In the genomic region with DNA sequence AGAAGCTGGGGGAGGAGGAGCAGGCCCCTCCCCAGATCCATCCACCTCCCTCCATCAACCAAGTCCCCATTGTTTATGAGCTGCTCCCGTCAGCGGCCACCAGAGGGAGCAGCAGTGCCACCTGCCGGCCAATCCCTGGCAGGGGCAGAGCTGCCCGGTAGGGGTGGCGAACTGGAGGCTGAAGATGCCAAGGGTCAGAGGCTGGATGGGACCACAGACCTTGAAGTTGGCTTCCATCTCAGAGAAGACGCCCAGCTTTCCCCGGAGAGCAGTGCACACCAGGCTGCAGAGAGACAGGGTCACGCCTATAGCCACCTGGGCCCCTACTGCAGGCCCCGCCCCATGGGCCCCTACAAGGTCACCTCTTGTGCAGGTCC, we compare ENCODE assay signal across 1 cellular context.
TF ChIP-seq lines count a peak whose summit lies in the region.

No MANE protein-coding gene starts in this region.

TF ChIP-seq in K562, 482 proteins besides CTCF, POLR2A, EP300 and RAD21 (continued from another document and continues in another):
- TF ChIP-seq ASH1L (IDR thresholded peaks at IDR 0.05; ENCODE audit: borderline replicate concordance, low read depth, partially characterized antibody) = no peak
- TF ChIP-seq RB1 (IDR thresholded peaks at IDR 0.05; ENCODE audit: low read depth) = peak; percentile 81
- TF ChIP-seq BDP1 (IDR thresholded peaks at IDR 0.05; ENCODE audit: insufficient read depth, insufficient read length) = no peak
- no peak for TF ChIP-seq TAF1 (IDR thresholded peaks at IDR 0.05; ENCODE audit: control insufficient read depth, extremely low read depth, insufficient read depth, low read length, severe bottlenecking)
- TF ChIP-seq SMC3 (conservative IDR thresholded peaks at IDR 0.05; ENCODE audit: insufficient read depth, low read depth, low read length) = peak; percentile 95
- TF ChIP-seq SNIP1 (IDR thresholded peaks at IDR 0.05; ENCODE audit: low read depth) = no peak
- TF ChIP-seq ZNF263 (CRISPR knock-in tag; IDR thresholded peaks at IDR 0.05; ENCODE audit: borderline replicate concordance) = peak; percentile 72; the same call in 1 of the 2 replicates
- no peak for TF ChIP-seq TSC22D4 (tag; IDR thresholded peaks at IDR 0.05)
- TF ChIP-seq HMGN3 (IDR thresholded peaks at IDR 0.05; ENCODE audit: borderline replicate concordance, extremely low read depth, insufficient read length, low read depth, low read length) = no peak
- TF ChIP-seq SIN3B (IDR thresholded peaks at IDR 0.05; ENCODE audit: low read depth) = peak; percentile 44; the same call in 1 of the 2 replicates
- TF ChIP-seq ZEB2 (IDR thresholded peaks at IDR 0.05) = no peak
- peak; percentile 45; the same call in 1 of the 2 replicates for TF ChIP-seq JUN (IDR thresholded peaks at IDR 0.05; ENCODE audit: borderline replicate concordance, low read depth, low read length)
- TF ChIP-seq JUN (CRISPR knock-in tag; IDR thresholded peaks at IDR 0.05; ENCODE audit: borderline replicate concordance) = no peak
- TF ChIP-seq NFXL1 (CRISPR knock-in tag; IDR thresholded peaks at IDR 0.05) = no peak
- no peak for TF ChIP-seq NFE2 (IDR thresholded peaks at IDR 0.05; ENCODE audit: low read depth)
- no peak for TF ChIP-seq ZNF354B (CRISPR knock-in tag; IDR thresholded peaks at IDR 0.05)
- TF ChIP-seq, protein P1, sequence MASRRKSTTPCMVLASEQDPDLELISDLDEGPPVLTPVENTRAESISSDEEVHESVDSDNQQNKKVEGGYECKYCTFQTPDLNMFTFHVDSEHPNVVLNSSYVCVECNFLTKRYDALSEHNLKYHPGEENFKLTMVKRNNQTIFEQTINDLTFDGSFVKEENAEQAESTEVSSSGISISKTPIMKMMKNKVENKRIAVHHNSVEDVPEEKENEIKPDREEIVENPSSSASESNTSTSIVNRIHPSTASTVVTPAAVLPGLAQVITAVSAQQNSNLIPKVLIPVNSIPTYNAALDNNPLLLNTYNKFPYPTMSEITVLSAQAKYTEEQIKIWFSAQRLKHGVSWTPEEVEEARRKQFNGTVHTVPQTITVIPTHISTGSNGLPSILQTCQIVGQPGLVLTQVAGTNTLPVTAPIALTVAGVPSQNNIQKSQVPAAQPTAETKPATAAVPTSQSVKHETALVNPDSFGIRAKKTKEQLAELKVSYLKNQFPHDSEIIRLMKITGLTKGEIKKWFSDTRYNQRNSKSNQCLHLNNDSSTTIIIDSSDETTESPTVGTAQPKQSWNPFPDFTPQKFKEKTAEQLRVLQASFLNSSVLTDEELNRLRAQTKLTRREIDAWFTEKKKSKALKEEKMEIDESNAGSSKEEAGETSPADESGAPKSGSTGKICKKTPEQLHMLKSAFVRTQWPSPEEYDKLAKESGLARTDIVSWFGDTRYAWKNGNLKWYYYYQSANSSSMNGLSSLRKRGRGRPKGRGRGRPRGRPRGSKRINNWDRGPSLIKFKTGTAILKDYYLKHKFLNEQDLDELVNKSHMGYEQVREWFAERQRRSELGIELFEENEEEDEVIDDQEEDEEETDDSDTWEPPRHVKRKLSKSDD (conservative IDR thresholded peaks at IDR 0.05; ENCODE audit: low read length) = no peak; the same call in 1 of the 2 replicates
- no peak for TF ChIP-seq CREB1 (IDR thresholded peaks at IDR 0.05)
- peak; percentile 55 for TF ChIP-seq CREB1 (CRISPR knock-in tag; IDR thresholded peaks at IDR 0.05)
- TF ChIP-seq, protein P2, sequence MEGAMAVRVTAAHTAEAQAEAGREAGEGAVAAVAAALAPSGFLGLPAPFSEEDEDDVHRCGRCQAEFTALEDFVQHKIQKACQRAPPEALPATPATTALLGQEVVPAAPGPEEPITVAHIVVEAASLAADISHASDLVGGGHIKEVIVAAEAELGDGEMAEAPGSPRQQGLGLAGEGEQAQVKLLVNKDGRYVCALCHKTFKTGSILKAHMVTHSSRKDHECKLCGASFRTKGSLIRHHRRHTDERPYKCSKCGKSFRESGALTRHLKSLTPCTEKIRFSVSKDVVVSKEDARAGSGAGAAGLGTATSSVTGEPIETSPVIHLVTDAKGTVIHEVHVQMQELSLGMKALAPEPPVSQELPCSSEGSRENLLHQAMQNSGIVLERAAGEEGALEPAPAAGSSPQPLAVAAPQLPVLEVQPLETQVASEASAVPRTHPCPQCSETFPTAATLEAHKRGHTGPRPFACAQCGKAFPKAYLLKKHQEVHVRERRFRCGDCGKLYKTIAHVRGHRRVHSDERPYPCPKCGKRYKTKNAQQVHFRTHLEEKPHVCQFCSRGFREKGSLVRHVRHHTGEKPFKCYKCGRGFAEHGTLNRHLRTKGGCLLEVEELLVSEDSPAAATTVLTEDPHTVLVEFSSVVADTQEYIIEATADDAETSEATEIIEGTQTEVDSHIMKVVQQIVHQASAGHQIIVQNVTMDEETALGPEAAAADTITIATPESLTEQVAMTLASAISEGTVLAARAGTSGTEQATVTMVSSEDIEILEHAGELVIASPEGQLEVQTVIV (CRISPR knock-in tag; IDR thresholded peaks at IDR 0.05; ENCODE audit: borderline replicate concordance) = no peak
- TF ChIP-seq ZNF12 (CRISPR knock-in tag; IDR thresholded peaks at IDR 0.05) = no peak
- no peak for TF ChIP-seq TBL1XR1 (IDR thresholded peaks at IDR 0.05; ENCODE audit: low read length in 2 of 2)
- TF ChIP-seq ELF4 (CRISPR knock-in tag; IDR thresholded peaks at IDR 0.05) = no peak
- peak; percentile 29 for TF ChIP-seq NFYB (IDR thresholded peaks at IDR 0.05; ENCODE audit: extremely low read depth, insufficient read length)
- TF ChIP-seq RBM15 (IDR thresholded peaks at IDR 0.05; ENCODE audit: insufficient read depth, low read length) = no peak
- no peak for TF ChIP-seq DDX20 (tag; IDR thresholded peaks at IDR 0.05; ENCODE audit: low read depth)
- no peak for TF ChIP-seq CBX8 (IDR thresholded peaks at IDR 0.05; ENCODE audit: borderline replicate concordance, extremely low read depth, low read depth, low read length, poor library complexity, severe bottlenecking)
- TF ChIP-seq, protein P3, sequence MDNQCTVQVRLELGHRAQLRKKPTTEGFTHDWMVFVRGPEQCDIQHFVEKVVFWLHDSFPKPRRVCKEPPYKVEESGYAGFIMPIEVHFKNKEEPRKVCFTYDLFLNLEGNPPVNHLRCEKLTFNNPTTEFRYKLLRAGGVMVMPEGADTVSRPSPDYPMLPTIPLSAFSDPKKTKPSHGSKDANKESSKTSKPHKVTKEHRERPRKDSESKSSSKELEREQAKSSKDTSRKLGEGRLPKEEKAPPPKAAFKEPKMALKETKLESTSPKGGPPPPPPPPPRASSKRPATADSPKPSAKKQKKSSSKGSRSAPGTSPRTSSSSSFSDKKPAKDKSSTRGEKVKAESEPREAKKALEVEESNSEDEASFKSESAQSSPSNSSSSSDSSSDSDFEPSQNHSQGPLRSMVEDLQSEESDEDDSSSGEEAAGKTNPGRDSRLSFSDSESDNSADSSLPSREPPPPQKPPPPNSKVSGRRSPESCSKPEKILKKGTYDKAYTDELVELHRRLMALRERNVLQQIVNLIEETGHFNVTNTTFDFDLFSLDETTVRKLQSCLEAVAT (IDR thresholded peaks at IDR 0.05) = peak in 1 of 2 experiments; percentile 92; a peak in 2 of 4 replicates
- TF ChIP-seq, protein P4, sequence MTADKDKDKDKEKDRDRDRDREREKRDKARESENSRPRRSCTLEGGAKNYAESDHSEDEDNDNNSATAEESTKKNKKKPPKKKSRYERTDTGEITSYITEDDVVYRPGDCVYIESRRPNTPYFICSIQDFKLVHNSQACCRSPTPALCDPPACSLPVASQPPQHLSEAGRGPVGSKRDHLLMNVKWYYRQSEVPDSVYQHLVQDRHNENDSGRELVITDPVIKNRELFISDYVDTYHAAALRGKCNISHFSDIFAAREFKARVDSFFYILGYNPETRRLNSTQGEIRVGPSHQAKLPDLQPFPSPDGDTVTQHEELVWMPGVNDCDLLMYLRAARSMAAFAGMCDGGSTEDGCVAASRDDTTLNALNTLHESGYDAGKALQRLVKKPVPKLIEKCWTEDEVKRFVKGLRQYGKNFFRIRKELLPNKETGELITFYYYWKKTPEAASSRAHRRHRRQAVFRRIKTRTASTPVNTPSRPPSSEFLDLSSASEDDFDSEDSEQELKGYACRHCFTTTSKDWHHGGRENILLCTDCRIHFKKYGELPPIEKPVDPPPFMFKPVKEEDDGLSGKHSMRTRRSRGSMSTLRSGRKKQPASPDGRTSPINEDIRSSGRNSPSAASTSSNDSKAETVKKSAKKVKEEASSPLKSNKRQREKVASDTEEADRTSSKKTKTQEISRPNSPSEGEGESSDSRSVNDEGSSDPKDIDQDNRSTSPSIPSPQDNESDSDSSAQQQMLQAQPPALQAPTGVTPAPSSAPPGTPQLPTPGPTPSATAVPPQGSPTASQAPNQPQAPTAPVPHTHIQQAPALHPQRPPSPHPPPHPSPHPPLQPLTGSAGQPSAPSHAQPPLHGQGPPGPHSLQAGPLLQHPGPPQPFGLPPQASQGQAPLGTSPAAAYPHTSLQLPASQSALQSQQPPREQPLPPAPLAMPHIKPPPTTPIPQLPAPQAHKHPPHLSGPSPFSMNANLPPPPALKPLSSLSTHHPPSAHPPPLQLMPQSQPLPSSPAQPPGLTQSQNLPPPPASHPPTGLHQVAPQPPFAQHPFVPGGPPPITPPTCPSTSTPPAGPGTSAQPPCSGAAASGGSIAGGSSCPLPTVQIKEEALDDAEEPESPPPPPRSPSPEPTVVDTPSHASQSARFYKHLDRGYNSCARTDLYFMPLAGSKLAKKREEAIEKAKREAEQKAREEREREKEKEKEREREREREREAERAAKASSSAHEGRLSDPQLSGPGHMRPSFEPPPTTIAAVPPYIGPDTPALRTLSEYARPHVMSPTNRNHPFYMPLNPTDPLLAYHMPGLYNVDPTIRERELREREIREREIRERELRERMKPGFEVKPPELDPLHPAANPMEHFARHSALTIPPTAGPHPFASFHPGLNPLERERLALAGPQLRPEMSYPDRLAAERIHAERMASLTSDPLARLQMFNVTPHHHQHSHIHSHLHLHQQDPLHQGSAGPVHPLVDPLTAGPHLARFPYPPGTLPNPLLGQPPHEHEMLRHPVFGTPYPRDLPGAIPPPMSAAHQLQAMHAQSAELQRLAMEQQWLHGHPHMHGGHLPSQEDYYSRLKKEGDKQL (CRISPR knock-in tag; IDR thresholded peaks at IDR 0.05; ENCODE audit: borderline replicate concordance) = no peak
- no peak for TF ChIP-seq HNRNPUL1 (IDR thresholded peaks at IDR 0.05; ENCODE audit: low read length)
- TF ChIP-seq RNF2 (IDR thresholded peaks at IDR 0.05) = no peak
- TF ChIP-seq, protein P5, sequence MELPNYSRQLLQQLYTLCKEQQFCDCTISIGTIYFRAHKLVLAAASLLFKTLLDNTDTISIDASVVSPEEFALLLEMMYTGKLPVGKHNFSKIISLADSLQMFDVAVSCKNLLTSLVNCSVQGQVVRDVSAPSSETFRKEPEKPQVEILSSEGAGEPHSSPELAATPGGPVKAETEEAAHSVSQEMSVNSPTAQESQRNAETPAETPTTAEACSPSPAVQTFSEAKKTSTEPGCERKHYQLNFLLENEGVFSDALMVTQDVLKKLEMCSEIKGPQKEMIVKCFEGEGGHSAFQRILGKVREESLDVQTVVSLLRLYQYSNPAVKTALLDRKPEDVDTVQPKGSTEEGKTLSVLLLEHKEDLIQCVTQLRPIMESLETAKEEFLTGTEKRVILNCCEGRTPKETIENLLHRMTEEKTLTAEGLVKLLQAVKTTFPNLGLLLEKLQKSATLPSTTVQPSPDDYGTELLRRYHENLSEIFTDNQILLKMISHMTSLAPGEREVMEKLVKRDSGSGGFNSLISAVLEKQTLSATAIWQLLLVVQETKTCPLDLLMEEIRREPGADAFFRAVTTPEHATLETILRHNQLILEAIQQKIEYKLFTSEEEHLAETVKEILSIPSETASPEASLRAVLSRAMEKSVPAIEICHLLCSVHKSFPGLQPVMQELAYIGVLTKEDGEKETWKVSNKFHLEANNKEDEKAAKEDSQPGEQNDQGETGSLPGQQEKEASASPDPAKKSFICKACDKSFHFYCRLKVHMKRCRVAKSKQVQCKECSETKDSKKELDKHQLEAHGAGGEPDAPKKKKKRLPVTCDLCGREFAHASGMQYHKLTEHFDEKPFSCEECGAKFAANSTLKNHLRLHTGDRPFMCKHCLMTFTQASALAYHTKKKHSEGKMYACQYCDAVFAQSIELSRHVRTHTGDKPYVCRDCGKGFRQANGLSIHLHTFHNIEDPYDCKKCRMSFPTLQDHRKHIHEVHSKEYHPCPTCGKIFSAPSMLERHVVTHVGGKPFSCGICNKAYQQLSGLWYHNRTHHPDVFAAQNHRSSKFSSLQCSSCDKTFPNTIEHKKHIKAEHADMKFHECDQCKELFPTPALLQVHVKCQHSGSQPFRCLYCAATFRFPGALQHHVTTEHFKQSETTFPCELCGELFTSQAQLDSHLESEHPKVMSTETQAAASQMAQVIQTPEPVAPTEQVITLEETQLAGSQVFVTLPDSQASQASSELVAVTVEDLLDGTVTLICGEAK (IDR thresholded peaks at IDR 0.05) = no peak
- TF ChIP-seq, protein P5 (CRISPR knock-in tag; IDR thresholded peaks at IDR 0.05) = no peak
- TF ChIP-seq MECOM (CRISPR knock-in tag; IDR thresholded peaks at IDR 0.05) = no peak
- TF ChIP-seq, protein P6, sequence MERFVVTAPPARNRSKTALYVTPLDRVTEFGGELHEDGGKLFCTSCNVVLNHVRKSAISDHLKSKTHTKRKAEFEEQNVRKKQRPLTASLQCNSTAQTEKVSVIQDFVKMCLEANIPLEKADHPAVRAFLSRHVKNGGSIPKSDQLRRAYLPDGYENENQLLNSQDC (CRISPR knock-in tag; IDR thresholded peaks at IDR 0.05) = no peak
